In the genomic region with DNA sequence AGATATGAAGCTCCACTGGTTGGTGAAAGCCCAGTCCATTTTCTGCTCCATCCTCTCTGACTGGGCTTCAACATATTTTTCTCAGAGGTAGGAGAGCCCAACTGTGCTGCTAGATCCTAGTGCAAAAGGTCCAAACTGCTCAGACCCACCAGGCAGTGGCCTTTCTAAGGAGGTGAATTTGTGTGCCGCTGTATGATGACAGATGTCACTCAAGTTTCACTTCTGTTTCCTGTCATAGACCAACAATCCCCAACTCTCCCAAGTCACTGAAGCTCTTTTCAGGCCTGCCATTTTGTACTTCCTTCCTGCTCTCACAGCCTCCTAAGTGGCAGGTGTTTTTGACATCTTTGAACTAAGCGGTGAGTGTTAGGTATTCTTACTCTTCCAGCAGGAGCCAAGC, we compare ENCODE assay signal across 9 cellular contexts. TPM values are rescaled to one million over a fixed set of nuclear protein-coding genes. Genes with fewer than 3 reads are reported as not detected.
DNase-seq lines count a peak whose midpoint lies in the region; ATAC-seq, FAIRE-seq and TF ChIP-seq lines count a peak whose summit lies in the region.
"Had no signal": no experiment of that assay in that cellular context is flagged by ENCODE, and none has a peak within 500 bp of the region (broad histone marks: within the 10 kb centered on the region; RNA-seq: fewer than 3 reads in every experiment).

No MANE protein-coding gene starts in this region.

- no peak overlapping the region for H3K4me3 Mint-ChIP-seq in activated CD4-positive, alpha-beta T cell treated with anti-CD3 and anti-CD28 coated beads, Interleukin-2, amount 10 ng/mL, durations not matched to agents 7 days and 5 days
- H3K4me3 Mint-ChIP-seq in naive thymus-derived CD8-positive, alpha-beta T cell = peak overlapping the region in 4 of 10 donors; percentile 2 to 60 (median 12)

- peak; percentile 25 for DNase-seq in activated CD4-positive, alpha-beta T cell treated with anti-CD3 and anti-CD28 coated beads, Interleukin-2, amount 10 ng/mL, durations not matched to agents 7 days and 5 days
- no peak for DNase-seq in activated CD4-positive, alpha-beta T cell treated with anti-CD3 and anti-CD28 coated beads, Interleukin-2, amount 50 U/mL, for 4 hours
- DNase-seq in naive thymus-derived CD8-positive, alpha-beta T cell = no peak
- no peak for DNase-seq in cardiac septum (ENCODE audit: low spot score)
- DNase-seq in effector CD4-positive, alpha-beta T cell = no peak
- DNase-seq in H54 (ENCODE audit: insufficient read length, low spot score) = no peak

- CTCF ChIA-PET in activated CD4-positive, alpha-beta T cell treated with anti-CD3 and anti-CD28 coated beads, Interleukin-2, amount 10 ng/mL, durations not matched to agents 7 days and 5 days (lab: Charles Lee) = interaction anchor here (0.6 to 4.7 kb wide), 4 partner anchors 9 to 24 kb away, joined by 3 to 42 read pairs (median 5); a partner anchor contains a TSS

- H3K27ac Mint-ChIP-seq in activated CD4-positive, alpha-beta T cell treated with anti-CD3 and anti-CD28 coated beads, Interleukin-2, amount 10 ng/mL, durations not matched to agents 7 days and 5 days = peak overlapping the region; percentile 88
- H3K27ac Mint-ChIP-seq in naive thymus-derived CD8-positive, alpha-beta T cell = peak overlapping the region in 7 of 10 donors; percentile 41 to 80 (median 64)

- H3K36me3 Mint-ChIP-seq in activated CD4-positive, alpha-beta T cell treated with anti-CD3 and anti-CD28 coated beads, Interleukin-2, amount 10 ng/mL, durations not matched to agents 7 days and 5 days (ENCODE audit: low read depth) = peaks cover 9% of the 10 kb centered on the region
- H3K36me3 Mint-ChIP-seq in naive thymus-derived CD8-positive, alpha-beta T cell = no peaks in the 10 kb centered on the region

- ATAC-seq in GM21717 (IDR thresholded peaks at IDR 0.05; ENCODE audit: unreplicated experiment) (peak; percentile 84), HG03460 (IDR thresholded peaks at IDR 0.05; ENCODE audit: unreplicated experiment) (peak; percentile 73)
- ATAC-seq in naive thymus-derived CD8-positive, alpha-beta T cell = peak in 1 of 2 donors; percentile 36

- intact Hi-C loops in cardiac septum (cut with DNase I) = no loop called here

- POLR2A ChIA-PET in activated CD4-positive, alpha-beta T cell treated with anti-CD3 and anti-CD28 coated beads, Interleukin-2, amount 10 ng/mL, durations not matched to agents 7 days and 5 days (lab: Charles Lee) = interaction anchor here (1.4 kb wide), 1 partner anchor 13 kb away, joined by 7 read pairs; no protein-coding TSS in a partner anchor
- POLR2A ChIA-PET in naive thymus-derived CD8-positive, alpha-beta T cell (lab: Charles Lee) = interaction anchor here (1.6 to 2.1 kb wide), 2 partner anchors 11 to 14 kb away, joined by 4 to 5 read pairs; no protein-coding TSS in a partner anchor

- H3K9me3 Mint-ChIP-seq in activated CD4-positive, alpha-beta T cell treated with anti-CD3 and anti-CD28 coated beads, Interleukin-2, amount 10 ng/mL, durations not matched to agents 7 days and 5 days = peaks cover 10% of the 10 kb centered on the region
- H3K9me3 Mint-ChIP-seq in naive thymus-derived CD8-positive, alpha-beta T cell = no peaks in the 10 kb centered on the region

- no peak for FAIRE-seq in H54 (lab: Jason Lieb, UNC)

- H3K27me3 Mint-ChIP-seq in activated CD4-positive, alpha-beta T cell treated with anti-CD3 and anti-CD28 coated beads, Interleukin-2, amount 10 ng/mL, durations not matched to agents 7 days and 5 days = peaks cover 13% of the 10 kb centered on the region
- peaks cover 0 to 8% (median 4%) of the 10 kb centered on the region in 5 donors for H3K27me3 Mint-ChIP-seq in naive thymus-derived CD8-positive, alpha-beta T cell

- peaks cover 46% of the 10 kb centered on the region for H3K4me1 Mint-ChIP-seq in activated CD4-positive, alpha-beta T cell treated with anti-CD3 and anti-CD28 coated beads, Interleukin-2, amount 10 ng/mL, durations not matched to agents 7 days and 5 days
- H3K4me1 Mint-ChIP-seq in naive thymus-derived CD8-positive, alpha-beta T cell = peaks cover 19 to 39% (median 23%) of the 10 kb centered on the region in 4 donors

- TF ChIP-seq POLR2A in H54 (IDR thresholded peaks at IDR 0.05; ENCODE audit: low read depth, low read length) = no peak

RNA-seq across cellular contexts. Expression of a gene that starts 16.4 kb away (rescaled TPM):
- total RNA-seq in activated CD4-positive, alpha-beta T cell treated with anti-CD3 and anti-CD28 coated beads, Interleukin-2, amount 10 ng/mL, durations not matched to agents 7 days and 5 days = 1 to 10 TPM in 1 of 2 experiments, under 1 TPM in 1; 0.92 to 1.4 TPM
- under 1 TPM in 1 of 2 experiments, not detected in 1; 0.63 TPM for total RNA-seq in naive thymus-derived CD8-positive, alpha-beta T cell
- polyA plus RNA-seq in naive thymus-derived CD8-positive, alpha-beta T cell = under 1 TPM in 1 of 3 donors, not detected in 2; 0.46 TPM
- 5.6 TPM for total RNA-seq in cardiac septum

RNA-seq across cellular contexts. Expression of a gene that starts 20.6 kb away (rescaled TPM):
- total RNA-seq in activated CD4-positive, alpha-beta T cell treated with anti-CD3 and anti-CD28 coated beads, Interleukin-2, amount 10 ng/mL, durations not matched to agents 7 days and 5 days = 1 to 10 TPM in 1 of 2 experiments, under 1 TPM in 1; 0.89 to 1.6 TPM
- under 1 TPM in 1 of 2 experiments, not detected in 1; 0.70 TPM for total RNA-seq in naive thymus-derived CD8-positive, alpha-beta T cell
- under 1 TPM in 2 of 3 donors, not detected in 1; 0.17 to 0.34 TPM for polyA plus RNA-seq in naive thymus-derived CD8-positive, alpha-beta T cell
- total RNA-seq in cardiac septum = 2.7 TPM

RNA-seq across cellular contexts. Expression of a gene that starts 26.5 kb away (rescaled TPM):
- not detected for total RNA-seq in activated CD4-positive, alpha-beta T cell treated with anti-CD3 and anti-CD28 coated beads, Interleukin-2, amount 10 ng/mL, durations not matched to agents 7 days and 5 days
- total RNA-seq in naive thymus-derived CD8-positive, alpha-beta T cell = not detected
- polyA plus RNA-seq in naive thymus-derived CD8-positive, alpha-beta T cell = not detected
- total RNA-seq in cardiac septum = not detected
- total RNA-seq: myocyte had no signal
